In the genomic region with DNA sequence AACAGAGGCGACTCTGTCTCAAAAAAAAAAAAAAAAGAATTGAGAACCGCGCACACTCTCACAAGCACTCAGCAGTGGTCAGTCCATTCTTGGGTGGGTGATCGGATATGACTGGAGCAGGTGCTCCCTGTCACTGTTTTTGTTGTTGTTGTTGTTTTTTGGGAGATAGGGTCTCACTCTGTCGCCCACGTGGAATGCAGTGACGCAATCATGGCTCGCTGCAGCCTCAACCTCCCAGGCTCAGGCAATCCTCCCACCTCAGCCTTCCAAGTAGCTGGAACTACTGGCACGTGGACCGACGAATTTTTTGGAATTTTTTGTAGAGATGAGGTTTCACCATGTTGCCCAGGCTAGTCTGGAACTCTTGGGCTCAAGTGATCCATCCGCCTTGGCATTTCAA, we compare ENCODE assay signal across 3 cellular contexts.
TF ChIP-seq lines count a peak whose summit lies in the region.

No MANE protein-coding gene starts in this region.

TF ChIP-seq in HEK293, 187 proteins besides CTCF, POLR2A, EP300 and RAD21:
- TF ChIP-seq ZFHX2 (tag by site-specific recombination; conservative IDR thresholded peaks at IDR 0.05), result 0 out of 2 replicates have a peak, but pooled peaks have one; percentile 29
- TF ChIP-seq ZNF843 (tag by site-specific recombination; IDR thresholded peaks at IDR 0.05), result no peak
- 0 out of 2 replicates have a peak, but pooled peaks have one; percentile 2 for TF ChIP-seq ZNF18 (tag by site-specific recombination; IDR thresholded peaks at IDR 0.05)
- no peak for TF ChIP-seq SP3 (tag by site-specific recombination; IDR thresholded peaks at IDR 0.05)
- TF ChIP-seq ZNF514 (tag by site-specific recombination; IDR thresholded peaks at IDR 0.05), result no peak
- no peak for TF ChIP-seq ZFP37 (tag by site-specific recombination; IDR thresholded peaks at IDR 0.05)
- no peak for TF ChIP-seq ZSCAN23 (tag by site-specific recombination; IDR thresholded peaks at IDR 0.05)
- TF ChIP-seq ZNF580 (tag by site-specific recombination; IDR thresholded peaks at IDR 0.05), result no peak
- TF ChIP-seq HOXD13 (CRISPR knock-in tag; IDR thresholded peaks at IDR 0.05; ENCODE audit: borderline replicate concordance), result no peak
- no peak for TF ChIP-seq ZNF701 (tag by site-specific recombination; IDR thresholded peaks at IDR 0.05)
- TF ChIP-seq ZNF501 (tag by site-specific recombination; IDR thresholded peaks at IDR 0.05), result no peak
- TF ChIP-seq ZNF366 (tag by site-specific recombination; conservative IDR thresholded peaks at IDR 0.05), result no peak
- no peak for TF ChIP-seq ZNF621 (tag by site-specific recombination; IDR thresholded peaks at IDR 0.05)
- TF ChIP-seq ZNF654 (tag by site-specific recombination; IDR thresholded peaks at IDR 0.05; ENCODE audit: low read depth), result no peak
- TF ChIP-seq EGR2 (tag by site-specific recombination; IDR thresholded peaks at IDR 0.05; ENCODE audit: low read depth), result peak; percentile 13; the same call in 1 of the 2 replicates
- no peak for TF ChIP-seq KLF8 (tag by site-specific recombination; IDR thresholded peaks at IDR 0.05)
- no peak for TF ChIP-seq ZNF2 (tag by site-specific recombination; IDR thresholded peaks at IDR 0.05)
- no peak for TF ChIP-seq ZNF266 (tag by site-specific recombination; IDR thresholded peaks at IDR 0.05; ENCODE audit: low read depth)
- no peak for TF ChIP-seq ZNF510 (tag by site-specific recombination; IDR thresholded peaks at IDR 0.05; ENCODE audit: insufficient replicate concordance)
- no peak for TF ChIP-seq ZSCAN18 (tag by site-specific recombination; IDR thresholded peaks at IDR 0.05)
- no peak for TF ChIP-seq GLIS1 (tag by site-specific recombination; IDR thresholded peaks at IDR 0.05)

TF ChIP-seq in Ishikawa, 13 proteins besides CTCF, POLR2A, EP300 and RAD21:
- TF ChIP-seq CEBPB (IDR thresholded peaks at IDR 0.05), result peak; percentile 85
- peak; percentile 54; the same call in 1 of the 2 replicates for TF ChIP-seq TEAD4 (IDR thresholded peaks at IDR 0.05)
- TF ChIP-seq USF1 (IDR thresholded peaks at IDR 0.05), result no peak

TF ChIP-seq in H1, 55 proteins besides CTCF, POLR2A, EP300 and RAD21:
- TF ChIP-seq CEBPB (IDR thresholded peaks at IDR 0.05; ENCODE audit: low read depth, low read length) (peak; percentile 49; the same call in 1 of the 2 replicates), POU5F1 (IDR thresholded peaks at IDR 0.05; ENCODE audit: low read depth, low read length) (no peak)
